10 cellular contexts compared by ENCODE assay signal in genomic region chr21:41932191-41932575, GRCh38. TPM values are rescaled to one million over a fixed set of nuclear protein-coding genes. Genes with fewer than 3 reads are reported as not detected.
DNase-seq lines count a peak whose midpoint lies in the region; ATAC-seq and TF ChIP-seq lines count a peak whose summit lies in the region.
"Had no signal": no experiment of that assay in that cellular context is flagged by ENCODE, and none has a peak within 500 bp of the region (broad histone marks: within the 10 kb centered on the region; RNA-seq: fewer than 3 reads in every experiment).

No MANE protein-coding gene starts in this region.

- no peaks in the 10 kb centered on the region for H3K27me3 ChIP-seq in BJ (ENCODE audit: control insufficient read depth, insufficient read depth, low read length)
- no peaks in the 10 kb centered on the region for H3K27me3 ChIP-seq in naive thymus-derived CD4-positive, alpha-beta T cell (ENCODE audit: control insufficient read depth in 2 of 2, insufficient read depth in 2 of 2, low read length in 2 of 2)

- peak overlapping the region in 3 of 9 donors; percentile 1 to 29 (median 22) for H3K27ac Mint-ChIP-seq in naive thymus-derived CD4-positive, alpha-beta T cell

- intact Hi-C loops in naive thymus-derived CD4-positive, alpha-beta T cell (cut with micrococcal nuclease) = no loop called here

- no peak overlapping the region for H3K4me3 Mint-ChIP-seq in naive thymus-derived CD4-positive, alpha-beta T cell

- H3K4me1 Mint-ChIP-seq in naive thymus-derived CD4-positive, alpha-beta T cell = peaks cover 7 to 38% (median 27%) of the 10 kb centered on the region in 7 donors

- H3K27me3 Mint-ChIP-seq in naive thymus-derived CD4-positive, alpha-beta T cell = peaks cover 0 to 6% (median 0%) of the 10 kb centered on the region in 5 donors

- H3K27ac ChIP-seq in epithelial cell of prostate = peak overlapping the region; percentile 96
- no peak overlapping the region for H3K27ac ChIP-seq in naive thymus-derived CD4-positive, alpha-beta T cell (ENCODE audit: low read depth, low read length)

- no peak overlapping the region for H3K4me3 ChIP-seq in BJ (ENCODE audit: low read depth, low read length)
- H3K4me3 ChIP-seq in naive thymus-derived CD4-positive, alpha-beta T cell (ENCODE audit: low read length) = no peak overlapping the region

- peaks cover 2% of the 10 kb centered on the region; the same call in 1 of the 2 replicates for H3K36me3 ChIP-seq in BJ (ENCODE audit: control insufficient read depth, insufficient read depth, low read length)
- H3K36me3 ChIP-seq in naive thymus-derived CD4-positive, alpha-beta T cell (ENCODE audit: control insufficient read depth in 2 of 3, insufficient read depth in 3 of 3, low read length in 3 of 3) = no peaks in the 10 kb centered on the region

- POLR2A ChIA-PET in BJ (lab: Charles Lee) = no interaction called here
- POLR2A ChIA-PET in naive thymus-derived CD4-positive, alpha-beta T cell (lab: Charles Lee) = no interaction called here

- TF ChIP-seq CTCF in BJ (IDR thresholded peaks at IDR 0.05; ENCODE audit: insufficient read depth, low read depth, low read length) (0 out of 2 replicates have a peak, but pooled peaks have one; percentile 15), omental fat pad (IDR thresholded peaks at IDR 0.05) (no peak)

- ATAC-seq in omental fat pad (ENCODE audit: low FRiP score) (peak; percentile 48), GM19351 (IDR thresholded peaks at IDR 0.05; ENCODE audit: unreplicated experiment) (no peak), HG02678 (IDR thresholded peaks at IDR 0.05; ENCODE audit: unreplicated experiment) (no peak)
- no peak for ATAC-seq in naive thymus-derived CD4-positive, alpha-beta T cell

- H3K4me1 ChIP-seq in naive thymus-derived CD4-positive, alpha-beta T cell (ENCODE audit: control insufficient read depth in 2 of 2, insufficient read depth in 2 of 2, low read length in 2 of 2) = peaks cover 0 to 11% of the 10 kb centered on the region in 2 donors

- no peaks in the 10 kb centered on the region for H3K9me3 ChIP-seq in naive thymus-derived CD4-positive, alpha-beta T cell (ENCODE audit: control insufficient read depth in 2 of 3, low read length in 3 of 3)

- CTCF ChIA-PET in BJ (lab: Yijun Ruan, JAX) = interaction anchor here (0.9 to 4.0 kb wide), 5 partner anchors 12 to 184 kb away, joined by 3 to 20 read pairs (median 4); no protein-coding TSS in a partner anchor
- CTCF ChIA-PET in naive thymus-derived CD4-positive, alpha-beta T cell (lab: Charles Lee) = no interaction called here

- no peaks in the 10 kb centered on the region for H3K9me3 Mint-ChIP-seq in naive thymus-derived CD4-positive, alpha-beta T cell

- no peaks in the 10 kb centered on the region for H3K36me3 Mint-ChIP-seq in naive thymus-derived CD4-positive, alpha-beta T cell

- peak; percentile 41 for DNase-seq in BJ (ENCODE audit: low read depth)
- DNase-seq in NCI-H226 = peak; percentile 96
- peak; percentile 93 for DNase-seq in epithelial cell of prostate (ENCODE audit: low read depth, low spot score)
- DNase-seq in omental fat pad (ENCODE audit: low spot score) = no peak
- no peak for DNase-seq in CD1c-positive myeloid dendritic cell (ENCODE audit: extremely low spot score)
- no peak for DNase-seq in naive thymus-derived CD4-positive, alpha-beta T cell
- DNase-seq: activated CD4-positive, CD25-positive, alpha-beta regulatory T cell; NCI-H510A had no signal

RNA-seq across cellular contexts. Expression of gene C2CD2, which starts 21.6 kb away (rescaled TPM):
- 18.1 and 21.9 TPM in 2 replicates for polyA plus RNA-seq in BJ (2011; rRNA removed)
- 28.9 and 47.7 TPM in 2 replicates for polyA minus RNA-seq in BJ (2011; rRNA and poly(A)+ RNA removed)
- 100 to 1,000 TPM in 2 of 4 donors, 10 to 100 TPM in 2; 57.7 to 264 (median 96.4) TPM for total RNA-seq in omental fat pad
- total RNA-seq in naive thymus-derived CD4-positive, alpha-beta T cell = 10 to 100 TPM in 4 of 5 experiments, 1 to 10 TPM in 1; 7.1 to 14.8 (median 14.0) TPM
- 1 to 10 TPM; 2.8 to 4.9 TPM for polyA plus RNA-seq in naive thymus-derived CD4-positive, alpha-beta T cell

RNA-seq across cellular contexts. Expression of gene PRDM15, which starts 53.0 kb away (rescaled TPM):
- 4.5 and 7.6 TPM in 2 replicates for polyA plus RNA-seq in BJ (2011; rRNA removed)
- 7.1 and 7.4 TPM in 2 replicates for polyA minus RNA-seq in BJ (2011; rRNA and poly(A)+ RNA removed)
- 10 to 100 TPM in 2 of 4 donors, 1 to 10 TPM in 2; 5.3 to 20.8 (median 13.6) TPM for total RNA-seq in omental fat pad
- 10 to 100 TPM in 4 of 5 experiments, 1 to 10 TPM in 1; 10.0 to 20.1 (median 15.9) TPM for total RNA-seq in naive thymus-derived CD4-positive, alpha-beta T cell
- 1 to 10 TPM; 1.3 to 2.0 TPM for polyA plus RNA-seq in naive thymus-derived CD4-positive, alpha-beta T cell

Comparison
In these comparisons a context has a peak if more than half of its experiments do, and no peak if none do; other contexts are left out.
1. DNase-seq: peak in BJ (single experiment), NCI-H226 (single experiment) and epithelial cell of prostate (single experiment); none in omental fat pad (single experiment), CD1c-positive myeloid dendritic cell (single experiment) and naive thymus-derived CD4-positive, alpha-beta T cell (0 of 9).